8 cellular contexts compared by ENCODE assay signal in the genomic region with DNA sequence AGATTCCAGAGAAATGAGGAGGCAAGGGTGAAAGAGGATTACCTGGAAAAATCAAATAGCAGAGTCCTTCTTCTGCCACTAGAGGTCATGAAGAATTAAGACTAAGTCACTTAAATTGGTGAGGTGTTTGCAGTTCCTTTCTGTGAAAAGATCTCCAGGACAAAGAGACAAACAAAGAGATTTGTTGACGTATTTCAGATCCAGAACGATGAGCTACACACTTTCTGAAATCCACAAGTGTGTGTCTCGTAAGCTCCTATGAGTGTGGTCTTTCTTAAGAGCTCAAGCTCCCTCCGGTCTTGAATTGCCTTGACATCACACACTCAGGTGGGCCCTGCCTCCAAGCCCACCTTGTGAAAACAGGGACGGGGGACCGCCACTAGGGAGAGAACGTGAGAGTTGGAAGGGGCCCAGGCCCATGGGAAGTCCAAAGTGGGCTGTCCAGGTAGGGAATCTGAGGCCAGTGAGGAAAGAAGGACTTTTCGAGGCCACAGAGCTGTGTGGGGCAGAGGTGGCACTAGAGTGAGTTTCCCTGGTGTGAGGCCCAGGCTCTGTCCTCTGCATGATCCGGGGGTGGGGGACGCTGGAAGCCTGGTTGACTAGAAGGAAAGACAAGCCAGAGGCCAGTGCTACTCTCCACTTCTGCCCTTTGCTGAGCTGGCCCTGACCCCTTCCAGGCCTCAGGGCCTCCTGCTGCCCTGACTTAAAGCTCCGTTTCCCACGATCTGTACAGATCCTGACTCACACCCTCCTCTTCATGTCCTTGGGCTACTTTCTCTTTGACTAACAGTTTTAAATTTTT.
A peak's percentile ranks its signal among the peaks of the same experiment; 100 is the strongest.
DNase-seq lines count a peak whose midpoint lies in the region; ATAC-seq lines count a peak whose summit lies in the region.

No MANE protein-coding gene starts in this region.

- ATAC-seq in GM21367 (IDR thresholded peaks at IDR 0.05; ENCODE audit: unreplicated experiment) = no peak
- ATAC-seq in GM19463 (IDR thresholded peaks at IDR 0.05; ENCODE audit: unreplicated experiment) = no peak

- no peaks in the 10 kb centered on the region for H3K9me3 ChIP-seq in KOPT-K1 (ENCODE audit: insufficient read depth, low read length, poor library complexity, severe bottlenecking)

- DNase-seq in activated T-cell treated with anti-CD3 and anti-CD28 coated beads, Interleukin-2, amount 50 U/mL, for 1 hour = peak; percentile 35
- DNase-seq in activated T-cell treated with anti-CD3 and anti-CD28 coated beads for 4 hours (no peak), SHP77 (lab: John Stamatoyannopoulos, UW) (peak; percentile 9 to 25), dedifferentiated amniotic fluid mesenchymal stem cell (ENCODE audit: extremely low spot score) (peak; percentile 40), lung microvascular endothelial cell (ENCODE audit: low read depth in 2 of 2) (peak; percentile 23 to 33)

- H3K36me3 ChIP-seq in KOPT-K1 (ENCODE audit: insufficient read depth, low read length) = no peaks in the 10 kb centered on the region

- peak overlapping the region; percentile 26 for H3K27ac ChIP-seq in KOPT-K1 (ENCODE audit: low read depth, low read length, poor library complexity, severe bottlenecking)
